ENCODE assay signal across 22 cellular contexts in the genomic region with DNA sequence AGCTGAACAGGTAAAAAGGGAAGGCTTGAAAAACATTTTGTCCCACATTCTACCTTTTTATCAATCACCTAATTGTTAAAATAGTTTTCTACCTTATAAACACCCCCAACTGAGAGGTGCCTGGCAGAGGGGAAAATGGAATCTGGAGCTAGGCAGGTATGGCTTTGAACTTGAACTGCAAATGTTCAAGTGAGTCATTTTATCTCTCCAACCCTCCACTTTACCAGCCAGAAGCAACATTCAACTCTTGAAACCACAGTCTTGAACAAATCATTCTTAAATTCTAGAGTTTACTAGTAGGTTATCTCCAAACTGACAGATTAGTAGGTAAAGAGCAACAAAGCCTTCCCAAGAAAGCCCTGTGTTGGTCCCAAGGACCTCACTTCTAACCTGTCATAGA.
DNase-seq lines count a peak whose midpoint lies in the region; ATAC-seq and TF ChIP-seq lines count a peak whose summit lies in the region.
"Had no signal": no experiment of that assay in that cellular context is flagged by ENCODE, and none has a peak within 500 bp of the region (broad histone marks: within the 10 kb centered on the region; RNA-seq: fewer than 3 reads in every experiment).

No MANE protein-coding gene starts in this region.

- peak; percentile 32 to 38 for DNase-seq in activated T-cell treated with anti-CD3 and anti-CD28 coated beads, Interleukin-2, amount 50 U/mL, for 72 hours
- DNase-seq in activated T-cell treated with anti-CD3 and anti-CD28 coated beads, Interleukin-2, amount 50 U/mL, for 1 hour = no peak
- no peak for DNase-seq in CD8-positive, alpha-beta T cell
- no peak for DNase-seq in activated CD4-positive, alpha-beta memory T cell treated with anti-CD3 and anti-CD28 coated beads, Interleukin-2, amount 10 ng/mL, durations not matched to agents 7 days and 5 days
- no peak for DNase-seq in naive thymus-derived CD8-positive, alpha-beta T cell
- no peak for DNase-seq in HuH-7.5 (ENCODE audit: low spot score)
- no peak for DNase-seq in DMS 273 (lab: John Stamatoyannopoulos, UW; ENCODE audit: unreplicated experiment)
- DNase-seq: ACHN; cerebellar nuclear complex; gastrocnemius medialis; left cardiac atrium; mammary epithelial cell; NCI-H1694; right lobe of liver; RPMI8226; stimulated activated CD4-positive, alpha-beta T cell treated with anti-CD3 and anti-CD28 coated beads, Interleukin-12 subunit alpha, Interleukin-12 subunit beta, amount 100 ng/mL, for 4 hours; stimulated activated CD4-positive, alpha-beta T cell treated with anti-CD3 and anti-CD28 coated beads, Interleukin-4, amount 100 ng/mL, for 4 hours; stimulated activated naive B cell treated with anti-CD40 and anti-IgM and Interleukin-4, amounts not matched to agents 10 μg/mL and 1 μg/mL and 100 μg/mL, for 72 hours; testis had no signal

- no peaks in the 10 kb centered on the region for H3K27me3 ChIP-seq in CD8-positive, alpha-beta T cell (ENCODE audit: insufficient read depth, low read length)
- H3K27me3 ChIP-seq: gastrocnemius medialis, right lobe of liver, testis had no signal

- TF ChIP-seq CTCF in CD8-positive, alpha-beta T cell (IDR thresholded peaks at IDR 0.05) = no peak

- H3K27me3 Mint-ChIP-seq in activated T-cell treated with anti-CD3 and anti-CD28 coated beads, Interleukin-2, amount 50 U/mL, for 72 hours (ENCODE audit: low read depth) = no peaks in the 10 kb centered on the region
- H3K27me3 Mint-ChIP-seq in CD8-positive, alpha-beta T cell (ENCODE audit: low read depth) = no peaks in the 10 kb centered on the region
- no peaks in the 10 kb centered on the region for H3K27me3 Mint-ChIP-seq in activated CD4-positive, alpha-beta memory T cell treated with anti-CD3 and anti-CD28 coated beads, Interleukin-2, amount 10 ng/mL, durations not matched to agents 7 days and 5 days
- H3K27me3 Mint-ChIP-seq in naive thymus-derived CD8-positive, alpha-beta T cell = no peaks in the 10 kb centered on the region
- H3K27me3 Mint-ChIP-seq: progenitor cell of endocrine pancreas; stimulated activated naive B cell treated with anti-CD40 and anti-IgM and Interleukin-4, amounts not matched to agents 10 μg/mL and 1 μg/mL and 100 μg/mL, for 72 hours had no signal

- H3K27ac ChIP-seq in CD8-positive, alpha-beta T cell (ENCODE audit: low read depth, low read length) = no peak overlapping the region
- H3K27ac ChIP-seq: C4-2B, gastrocnemius medialis, right lobe of liver, testis had no signal

- no peaks in the 10 kb centered on the region for H3K36me3 ChIP-seq in CD8-positive, alpha-beta T cell (ENCODE audit: insufficient read depth, low read length)
- H3K36me3 ChIP-seq: gastrocnemius medialis, right lobe of liver had no signal

- H3K4me3 ChIP-seq in CD8-positive, alpha-beta T cell (ENCODE audit: low read depth, low read length) = no peak overlapping the region
- H3K4me3 ChIP-seq: gastrocnemius medialis, right lobe of liver, testis had no signal

- H3K4me1 ChIP-seq in CD8-positive, alpha-beta T cell (ENCODE audit: insufficient read depth, low read length) = peaks cover 35% of the 10 kb centered on the region

- intact Hi-C loops in CD8-positive, alpha-beta T cell (cut with DNase I, micrococcal nuclease) = loop anchor here (10.0 kb wide), 4 partner anchors 490 to 650 kb away; partner anchors contain the start of genes DNAJC3 (in 1 of the 2) and GPR180 (in 1 of the 2)

- peak overlapping the region; percentile 65 to 70 for H3K4me3 Mint-ChIP-seq in activated T-cell treated with anti-CD3 and anti-CD28 coated beads, Interleukin-2, amount 50 U/mL, for 72 hours
- peak overlapping the region; percentile 68 for H3K4me3 Mint-ChIP-seq in CD8-positive, alpha-beta T cell
- H3K4me3 Mint-ChIP-seq in activated CD4-positive, alpha-beta memory T cell treated with anti-CD3 and anti-CD28 coated beads, Interleukin-2, amount 10 ng/mL, durations not matched to agents 7 days and 5 days = no peak overlapping the region
- H3K4me3 Mint-ChIP-seq in naive thymus-derived CD8-positive, alpha-beta T cell = peak overlapping the region in 9 of 10 donors; percentile 9 to 82 (median 65)
- H3K4me3 Mint-ChIP-seq: stimulated activated naive B cell treated with anti-CD40 and anti-IgM and Interleukin-4, amounts not matched to agents 10 μg/mL and 1 μg/mL and 100 μg/mL, for 72 hours had no signal

- peak; percentile 73 for ATAC-seq in activated T-cell treated with anti-CD3 and anti-CD28 coated beads, Interleukin-2, amount 50 U/mL, for 72 hours (replicated peaks in 1 of 2)
- no peak for ATAC-seq in CD8-positive, alpha-beta T cell
- ATAC-seq in naive thymus-derived CD8-positive, alpha-beta T cell = no peak
- no peak for ATAC-seq in GM21367 (IDR thresholded peaks at IDR 0.05; ENCODE audit: unreplicated experiment)
- ATAC-seq: gastrocnemius medialis; left cardiac atrium; right lobe of liver; stimulated activated naive B cell treated with anti-CD40 and anti-IgM and Interleukin-4, amounts not matched to agents 10 μg/mL and 1 μg/mL and 100 μg/mL, for 72 hours had no signal

- peaks cover 4 to 5% of the 10 kb centered on the region in 2 donors for H3K36me3 Mint-ChIP-seq in activated T-cell treated with anti-CD3 and anti-CD28 coated beads, Interleukin-2, amount 50 U/mL, for 72 hours (ENCODE audit: insufficient read depth in 2 of 2)
- H3K36me3 Mint-ChIP-seq in CD8-positive, alpha-beta T cell = peaks cover 18% of the 10 kb centered on the region
- H3K36me3 Mint-ChIP-seq in activated CD4-positive, alpha-beta memory T cell treated with anti-CD3 and anti-CD28 coated beads, Interleukin-2, amount 10 ng/mL, durations not matched to agents 7 days and 5 days (ENCODE audit: low read depth) = peaks cover 27% of the 10 kb centered on the region
- H3K36me3 Mint-ChIP-seq in naive thymus-derived CD8-positive, alpha-beta T cell = peaks cover 0 to 22% (median 3%) of the 10 kb centered on the region in 3 donors

- H3K9me3 Mint-ChIP-seq in activated T-cell treated with anti-CD3 and anti-CD28 coated beads, Interleukin-2, amount 50 U/mL, for 72 hours = peaks cover 0 to 2% of the 10 kb centered on the region in 2 donors
- peaks cover 9% of the 10 kb centered on the region for H3K9me3 Mint-ChIP-seq in CD8-positive, alpha-beta T cell
- H3K9me3 Mint-ChIP-seq in activated CD4-positive, alpha-beta memory T cell treated with anti-CD3 and anti-CD28 coated beads, Interleukin-2, amount 10 ng/mL, durations not matched to agents 7 days and 5 days = peaks cover 3% of the 10 kb centered on the region
- peaks cover 0 to 18% (median 5%) of the 10 kb centered on the region in 9 donors for H3K9me3 Mint-ChIP-seq in naive thymus-derived CD8-positive, alpha-beta T cell
- H3K9me3 Mint-ChIP-seq: stimulated activated naive B cell treated with anti-CD40 and anti-IgM and Interleukin-4, amounts not matched to agents 10 μg/mL and 1 μg/mL and 100 μg/mL, for 72 hours had no signal

- CTCF ChIA-PET in CD8-positive, alpha-beta T cell (lab: Charles Lee) = interaction anchor here (1.1 to 3.5 kb wide), 4 partner anchors 12 to 220 kb away, joined by 3 to 17 read pairs (median 6); no protein-coding TSS in a partner anchor
- CTCF ChIA-PET in activated CD4-positive, alpha-beta memory T cell treated with anti-CD3 and anti-CD28 coated beads, Interleukin-2, amount 10 ng/mL, durations not matched to agents 7 days and 5 days (lab: Charles Lee) = interaction anchor here (1.1 to 1.6 kb wide), 3 partner anchors 197 to 222 kb away, joined by 3 to 5 read pairs (median 4); no protein-coding TSS in a partner anchor

- POLR2A ChIA-PET in CD8-positive, alpha-beta T cell (lab: Charles Lee) = no interaction called here
- POLR2A ChIA-PET in activated CD4-positive, alpha-beta memory T cell treated with anti-CD3 and anti-CD28 coated beads, Interleukin-2, amount 10 ng/mL, durations not matched to agents 7 days and 5 days (lab: Charles Lee) = no interaction called here
- POLR2A ChIA-PET in naive thymus-derived CD8-positive, alpha-beta T cell (lab: Charles Lee) = no interaction called here

- H3K9me3 ChIP-seq in CD8-positive, alpha-beta T cell (ENCODE audit: low read length) = no peaks in the 10 kb centered on the region
- H3K9me3 ChIP-seq: gastrocnemius medialis, right lobe of liver, testis had no signal

- H3K4me1 Mint-ChIP-seq in activated T-cell treated with anti-CD3 and anti-CD28 coated beads, Interleukin-2, amount 50 U/mL, for 72 hours (ENCODE audit: low read depth) = peaks cover 65% of the 10 kb centered on the region
- H3K4me1 Mint-ChIP-seq in CD8-positive, alpha-beta T cell (ENCODE audit: low read depth) = peaks cover 72% of the 10 kb centered on the region
- peaks cover 65% of the 10 kb centered on the region for H3K4me1 Mint-ChIP-seq in activated CD4-positive, alpha-beta memory T cell treated with anti-CD3 and anti-CD28 coated beads, Interleukin-2, amount 10 ng/mL, durations not matched to agents 7 days and 5 days
- peaks cover 18 to 67% (median 55%) of the 10 kb centered on the region in 4 donors for H3K4me1 Mint-ChIP-seq in naive thymus-derived CD8-positive, alpha-beta T cell

- H3K27ac Mint-ChIP-seq in activated T-cell treated with anti-CD3 and anti-CD28 coated beads, Interleukin-2, amount 50 U/mL, for 72 hours = peak overlapping the region; percentile 93
- H3K27ac Mint-ChIP-seq in CD8-positive, alpha-beta T cell = peak overlapping the region; percentile 94
- H3K27ac Mint-ChIP-seq in activated CD4-positive, alpha-beta memory T cell treated with anti-CD3 and anti-CD28 coated beads, Interleukin-2, amount 10 ng/mL, durations not matched to agents 7 days and 5 days = peak overlapping the region; percentile 86
- H3K27ac Mint-ChIP-seq in naive thymus-derived CD8-positive, alpha-beta T cell = peak overlapping the region; percentile 68 to 95 (median 92)
- H3K27ac Mint-ChIP-seq: progenitor cell of endocrine pancreas; stimulated activated naive B cell treated with anti-CD40 and anti-IgM and Interleukin-4, amounts not matched to agents 10 μg/mL and 1 μg/mL and 100 μg/mL, for 72 hours had no signal

Comparison
In these comparisons a context has a peak if more than half of its experiments do, and no peak if none do; other contexts are left out.
1. DNase-seq: peak in activated T-cell treated with anti-CD3 and anti-CD28 coated beads, Interleukin-2, amount 50 U/mL, for 72 hours (2 of 2); none in activated T-cell treated with anti-CD3 and anti-CD28 coated beads, Interleukin-2, amount 50 U/mL, for 1 hour (single experiment), CD8-positive, alpha-beta T cell (0 of 7), activated CD4-positive, alpha-beta memory T cell treated with anti-CD3 and anti-CD28 coated beads, Interleukin-2, amount 10 ng/mL, durations not matched to agents 7 days and 5 days (single experiment), naive thymus-derived CD8-positive, alpha-beta T cell (0 of 10), HuH-7.5 (single experiment) and DMS 273 (single experiment).
2. ATAC-seq: peak in activated T-cell treated with anti-CD3 and anti-CD28 coated beads, Interleukin-2, amount 50 U/mL, for 72 hours (2 of 2); none in CD8-positive, alpha-beta T cell (single experiment), naive thymus-derived CD8-positive, alpha-beta T cell (0 of 2) and GM21367 (single experiment).
3. Peak in every context shown above with its lines, with median percentiles within 50 percentile points of each other: H3K27ac Mint-ChIP-seq.